In the genomic region with DNA sequence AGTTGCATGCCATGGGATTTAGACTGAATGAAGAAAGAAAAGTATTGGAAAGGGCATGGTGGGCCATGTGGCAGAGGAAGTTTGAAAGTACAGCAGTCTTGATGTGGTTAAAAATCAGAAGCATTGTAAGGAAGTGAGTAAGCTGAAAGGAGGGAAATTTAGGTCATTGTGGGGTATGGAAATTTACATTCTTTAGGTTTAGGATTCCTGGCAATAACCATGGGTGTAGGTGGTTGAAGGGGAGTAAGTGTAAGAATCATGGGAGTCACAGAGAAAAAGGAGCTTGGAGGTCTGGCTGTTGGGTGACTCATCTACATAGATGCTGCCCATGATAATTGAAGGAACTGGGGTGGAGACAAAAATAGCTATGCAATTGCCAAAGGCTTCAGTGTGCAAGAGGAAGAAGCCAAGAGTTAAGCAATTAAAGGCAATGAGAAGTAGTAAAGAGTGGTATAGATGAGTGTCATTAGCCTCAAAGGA, we compare ENCODE assay signal across 16 cellular contexts.
DNase-seq lines count a peak whose midpoint lies in the region; FAIRE-seq and TF ChIP-seq lines count a peak whose summit lies in the region.
"Had no signal": no experiment of that assay in that cellular context is flagged by ENCODE, and none has a peak within 500 bp of the region (broad histone marks: within the 10 kb centered on the region; RNA-seq: fewer than 3 reads in every experiment).

No MANE protein-coding gene starts in this region.

- H3K36me3 ChIP-seq in MG63, result 0 out of 2 replicates have a peak, but pooled peaks cover 3% of the 10 kb centered on the region
- H3K36me3 ChIP-seq in astrocyte (ENCODE audit: insufficient read depth, low read length), result no peaks in the 10 kb centered on the region
- no peaks in the 10 kb centered on the region for H3K36me3 ChIP-seq in mesenchymal stem cell (ENCODE audit: control insufficient read depth in 1 of 2, insufficient read depth in 2 of 2, low read depth in 1 of 2, low read length in 2 of 2)

- H2BK15ac ChIP-seq in mesenchymal stem cell (ENCODE audit: low read depth, poor library complexity, severe bottlenecking), result no peak overlapping the region

- no peak overlapping the region for H2BK5ac ChIP-seq in mesenchymal stem cell (ENCODE audit: low read depth, low read length, poor library complexity, severe bottlenecking)

- no peak overlapping the region for H3K23ac ChIP-seq in mesenchymal stem cell (ENCODE audit: low read length in 2 of 2)

- peaks cover 10% of the 10 kb centered on the region for H3K9me3 ChIP-seq in MG63
- peaks cover 4% of the 10 kb centered on the region for H3K9me3 ChIP-seq in astrocyte (ENCODE audit: insufficient read depth, low read depth, low read length)
- H3K9me3 ChIP-seq in mesenchymal stem cell (ENCODE audit: control insufficient read depth, low read length), result peaks cover 39% of the 10 kb centered on the region

- intact Hi-C loops in activated T-helper 1 cell treated with anti-CD3 and anti-CD28 coated beads, Interleukin-12 subunit alpha, Interleukin-12 subunit beta, Interleukin-2, Interleukin-4 antibody, amounts not matched to agents 30 ng/mL and 10 ng/mL and 1 ng/mL, durations not matched to agents 14 hours and 24 hours and 36 hours (cut with micrococcal nuclease), result no loop called here

- H2AFZ ChIP-seq in astrocyte (ENCODE audit: low read depth, low read length) (peak overlapping the region; percentile 8), mesenchymal stem cell (ENCODE audit: low read depth, low read length) (no peak overlapping the region)

- no peaks in the 10 kb centered on the region for H3K79me2 ChIP-seq in astrocyte (ENCODE audit: insufficient read depth, low read length)

- DNase-seq in AG09309 (ENCODE audit: low read depth), result peak; percentile 80
- peak; percentile 70 for DNase-seq in MG63
- DNase-seq in astrocyte (ENCODE audit: low read depth), result peak; percentile 99
- DNase-seq in mesenchymal stem cell, result peak; percentile 94
- no peak for DNase-seq in activated T-helper 1 cell treated with anti-CD3 and anti-CD28 coated beads, Interleukin-12 subunit alpha, Interleukin-12 subunit beta, Interleukin-2, Interleukin-4 antibody, amounts not matched to agents 30 ng/mL and 10 ng/mL and 1 ng/mL, durations not matched to agents 14 hours and 24 hours and 36 hours (ENCODE audit: low spot score)
- no peak for DNase-seq in mesothelial cell of epicardium (ENCODE audit: low spot score in 2 of 2, unreplicated experiment in 2 of 2)
- DNase-seq in central memory CD4-positive, alpha-beta T cell, result no peak
- DNase-seq in D721Med (ENCODE audit: insufficient read length, low spot score), result no peak
- DNase-seq: H7; immature natural killer cell; naive thymus-derived CD8-positive, alpha-beta T cell; NCI-H69; stimulated activated naive CD4-positive, alpha-beta T cell; T-helper 2 cell had no signal

- no peak overlapping the region for H2BK12ac ChIP-seq in mesenchymal stem cell (ENCODE audit: low read length in 2 of 2)

- H3K27me3 Mint-ChIP-seq in astrocyte (ENCODE audit: low read depth, unreplicated experiment) (peaks cover 4% of the 10 kb centered on the region), mesothelial cell of epicardium (ENCODE audit: low read depth) (no peaks in the 10 kb centered on the region)
- peaks cover 2% of the 10 kb centered on the region for H3K27me3 Mint-ChIP-seq in activated T-helper 1 cell treated with anti-CD3 and anti-CD28 coated beads, Interleukin-12 subunit alpha, Interleukin-12 subunit beta, Interleukin-2, Interleukin-4 antibody, amounts not matched to agents 30 ng/mL and 10 ng/mL and 1 ng/mL, durations not matched to agents 14 hours and 24 hours and 36 hours (ENCODE audit: insufficient read depth)
- H3K27me3 Mint-ChIP-seq: activated naive CD8-positive, alpha-beta T cell had no signal

- H3K79me1 ChIP-seq in mesenchymal stem cell (replicated peaks; ENCODE audit: low read length, poor library complexity, severe bottlenecking), result no peaks in the 10 kb centered on the region

- H3K27ac Mint-ChIP-seq in astrocyte (ENCODE audit: unreplicated experiment), result no peak overlapping the region
- H3K27ac Mint-ChIP-seq in activated T-helper 1 cell treated with anti-CD3 and anti-CD28 coated beads, Interleukin-12 subunit alpha, Interleukin-12 subunit beta, Interleukin-2, Interleukin-4 antibody, amounts not matched to agents 30 ng/mL and 10 ng/mL and 1 ng/mL, durations not matched to agents 14 hours and 24 hours and 36 hours, result no peak overlapping the region
- H3K27ac Mint-ChIP-seq in mesothelial cell of epicardium, result no peak overlapping the region
- H3K27ac Mint-ChIP-seq: activated naive CD8-positive, alpha-beta T cell; CD14-positive monocyte; immature natural killer cell; naive thymus-derived CD8-positive, alpha-beta T cell had no signal

- no peak overlapping the region for H3K18ac ChIP-seq in mesenchymal stem cell (ENCODE audit: low read depth in 1 of 2, low read length in 2 of 2)

- TF ChIP-seq CTCF in AG09309 (IDR thresholded peaks at IDR 0.05; ENCODE audit: control insufficient read depth, insufficient read depth, low read depth, low read length, missing control alignments) (no peak), astrocyte (IDR thresholded peaks at IDR 0.05; ENCODE audit: insufficient read depth, low read depth, low read length) (no peak), mesothelial cell of epicardium (IDR thresholded peaks at IDR 0.05; ENCODE audit: unreplicated experiment) (no peak), D721Med (IDR thresholded peaks at IDR 0.05; ENCODE audit: insufficient read depth, missing control alignments) (no peak)

- H3K4me3 Mint-ChIP-seq in astrocyte (ENCODE audit: unreplicated experiment) (no peak overlapping the region), mesothelial cell of epicardium (no peak overlapping the region)
- no peak overlapping the region for H3K4me3 Mint-ChIP-seq in activated T-helper 1 cell treated with anti-CD3 and anti-CD28 coated beads, Interleukin-12 subunit alpha, Interleukin-12 subunit beta, Interleukin-2, Interleukin-4 antibody, amounts not matched to agents 30 ng/mL and 10 ng/mL and 1 ng/mL, durations not matched to agents 14 hours and 24 hours and 36 hours
- H3K4me3 Mint-ChIP-seq: activated naive CD8-positive, alpha-beta T cell; CD14-positive monocyte; immature natural killer cell; naive thymus-derived CD8-positive, alpha-beta T cell had no signal

- no peak overlapping the region for H2AK5ac ChIP-seq in mesenchymal stem cell (ENCODE audit: low read length, severe bottlenecking)

- H4K20me1 ChIP-seq in astrocyte (ENCODE audit: insufficient read depth, low read length), result no peaks in the 10 kb centered on the region

- H3K27me3 ChIP-seq in MG63 (no peaks in the 10 kb centered on the region), astrocyte (ENCODE audit: insufficient read depth, low read length) (no peaks in the 10 kb centered on the region), mesenchymal stem cell (ENCODE audit: control insufficient read depth in 1 of 2, insufficient read depth in 1 of 2, low read length in 2 of 2) (no peaks in the 10 kb centered on the region)

- H2BK120ac ChIP-seq in mesenchymal stem cell (ENCODE audit: low read depth, low read length), result no peak overlapping the region

- H3K4me1 ChIP-seq in astrocyte (ENCODE audit: insufficient read depth, low read length) (peaks cover 17% of the 10 kb centered on the region), mesenchymal stem cell (ENCODE audit: control insufficient read depth, insufficient read depth, low read depth, low read length) (no peaks in the 10 kb centered on the region)

- no peak overlapping the region for H3K4ac ChIP-seq in mesenchymal stem cell (ENCODE audit: low read depth in 1 of 2, low read length in 2 of 2)

- H3K9me3 Mint-ChIP-seq in astrocyte (ENCODE audit: unreplicated experiment), result peaks cover 14% of the 10 kb centered on the region
- peaks cover 25% of the 10 kb centered on the region for H3K9me3 Mint-ChIP-seq in activated T-helper 1 cell treated with anti-CD3 and anti-CD28 coated beads, Interleukin-12 subunit alpha, Interleukin-12 subunit beta, Interleukin-2, Interleukin-4 antibody, amounts not matched to agents 30 ng/mL and 10 ng/mL and 1 ng/mL, durations not matched to agents 14 hours and 24 hours and 36 hours
- peaks cover 33% of the 10 kb centered on the region for H3K9me3 Mint-ChIP-seq in mesothelial cell of epicardium

- peak overlapping the region; percentile 72 for H3K4me2 ChIP-seq in astrocyte (ENCODE audit: low read length)
- H3K4me2 ChIP-seq in mesenchymal stem cell (ENCODE audit: low read length, poor library complexity, severe bottlenecking), result no peak overlapping the region

- H3K4me3 ChIP-seq in AG09309 (ENCODE audit: control insufficient read depth, low read depth, low read length), result no peak overlapping the region
- H3K4me3 ChIP-seq in MG63, result no peak overlapping the region
- no peak overlapping the region for H3K4me3 ChIP-seq in astrocyte (ENCODE audit: insufficient read depth, low read depth, low read length)
- no peak overlapping the region for H3K4me3 ChIP-seq in mesenchymal stem cell (ENCODE audit: insufficient read depth in 1 of 2, low read depth in 1 of 2, low read length in 2 of 2)

- H3K9ac ChIP-seq in astrocyte (ENCODE audit: low read length) (no peak overlapping the region), mesenchymal stem cell (ENCODE audit: low read length) (no peak overlapping the region)

- H4K8ac ChIP-seq in mesenchymal stem cell (ENCODE audit: low read length), result no peak overlapping the region

- peaks cover 20% of the 10 kb centered on the region for H3K4me1 Mint-ChIP-seq in astrocyte (ENCODE audit: low read depth, unreplicated experiment)
- H3K4me1 Mint-ChIP-seq in activated T-helper 1 cell treated with anti-CD3 and anti-CD28 coated beads, Interleukin-12 subunit alpha, Interleukin-12 subunit beta, Interleukin-2, Interleukin-4 antibody, amounts not matched to agents 30 ng/mL and 10 ng/mL and 1 ng/mL, durations not matched to agents 14 hours and 24 hours and 36 hours (ENCODE audit: low read depth), result no peaks in the 10 kb centered on the region
- no peaks in the 10 kb centered on the region for H3K4me1 Mint-ChIP-seq in mesothelial cell of epicardium
- H3K4me1 Mint-ChIP-seq: CD14-positive monocyte; immature natural killer cell; naive thymus-derived CD8-positive, alpha-beta T cell had no signal

- H3K36me3 Mint-ChIP-seq in astrocyte (ENCODE audit: low read depth, unreplicated experiment), result peaks cover 5% of the 10 kb centered on the region
- H3K36me3 Mint-ChIP-seq in activated T-helper 1 cell treated with anti-CD3 and anti-CD28 coated beads, Interleukin-12 subunit alpha, Interleukin-12 subunit beta, Interleukin-2, Interleukin-4 antibody, amounts not matched to agents 30 ng/mL and 10 ng/mL and 1 ng/mL, durations not matched to agents 14 hours and 24 hours and 36 hours (ENCODE audit: low read depth), result no peaks in the 10 kb centered on the region
- H3K36me3 Mint-ChIP-seq in mesothelial cell of epicardium, result peaks cover 5% of the 10 kb centered on the region
- H3K36me3 Mint-ChIP-seq: activated naive CD8-positive, alpha-beta T cell; CD14-positive monocyte; immature natural killer cell had no signal

- FAIRE-seq in astrocyte (lab: Jason Lieb, UNC) (peak; percentile 99), D721Med (lab: Jason Lieb, UNC) (no peak)

- peak overlapping the region; percentile 68 for H3K27ac ChIP-seq in astrocyte (ENCODE audit: low read depth, low read length)
- H3K27ac ChIP-seq in mesenchymal stem cell (ENCODE audit: low read length, poor library complexity, severe bottlenecking), result no peak overlapping the region

- H3K14ac ChIP-seq in mesenchymal stem cell (ENCODE audit: low read length in 2 of 2), result no peak overlapping the region

- H4K91ac ChIP-seq in mesenchymal stem cell (ENCODE audit: low read length), result no peak overlapping the region

Comparison
In these comparisons a context has a peak if more than half of its experiments do, and no peak if none do; other contexts are left out.
1. DNase-seq: peak in AG09309 (single experiment), MG63 (single experiment), astrocyte (single experiment) and mesenchymal stem cell (single experiment); none in activated T-helper 1 cell treated with anti-CD3 and anti-CD28 coated beads, Interleukin-12 subunit alpha, Interleukin-12 subunit beta, Interleukin-2, Interleukin-4 antibody, amounts not matched to agents 30 ng/mL and 10 ng/mL and 1 ng/mL, durations not matched to agents 14 hours and 24 hours and 36 hours (single experiment), mesothelial cell of epicardium (0 of 2), central memory CD4-positive, alpha-beta T cell (single experiment) and D721Med (single experiment).